ENCODE assay signal across 16 cellular contexts in the genomic region with DNA sequence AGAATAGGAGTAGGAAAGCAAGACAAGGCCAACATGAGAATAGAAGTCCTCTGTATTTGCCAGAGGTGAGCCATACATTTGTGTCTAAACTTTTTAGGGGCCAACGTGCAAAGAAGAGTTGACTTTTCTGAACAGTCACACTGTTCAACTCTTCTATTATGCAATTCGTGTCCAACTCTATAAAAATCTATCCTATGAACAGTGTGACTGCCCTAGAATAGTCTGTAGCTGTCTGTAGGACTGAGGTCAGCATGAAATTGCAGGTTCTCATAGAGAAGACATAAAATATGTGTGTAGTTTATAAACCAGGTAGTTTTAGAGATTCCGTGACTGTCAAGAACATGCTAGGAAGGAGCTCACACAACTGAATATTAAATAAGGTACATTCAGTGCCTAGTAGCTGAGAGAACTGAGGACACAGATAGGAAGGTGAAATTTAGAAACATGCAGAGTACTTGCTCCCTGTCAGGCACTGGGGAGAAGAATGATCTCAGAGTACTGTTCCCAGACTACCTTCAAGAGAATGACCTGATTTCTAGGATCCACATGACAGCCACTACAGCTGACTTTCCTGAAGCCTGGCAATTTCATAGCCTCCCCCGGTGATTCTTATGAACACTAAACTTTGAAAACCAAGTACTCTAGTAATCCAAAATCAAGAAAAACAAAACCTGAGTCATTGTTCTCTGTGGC.
DNase-seq lines count a peak whose midpoint lies in the region; ATAC-seq, FAIRE-seq and TF ChIP-seq lines count a peak whose summit lies in the region.
"Had no signal": no experiment of that assay in that cellular context is flagged by ENCODE, and none has a peak within 500 bp of the region (broad histone marks: within the 10 kb centered on the region; RNA-seq: fewer than 3 reads in every experiment).

No MANE protein-coding gene starts in this region.

- WGBS in HepG2 (ENCODE audit: low lambda C conversion rate): 57% methylated on average over 4 of the region's 4 CpGs
- 80% methylated on average over 4 of the region's 4 CpGs for WGBS in right lobe of liver (ENCODE audit: insufficient coverage, low coverage, low lambda C conversion rate, missing lambda C conversion rate)

- TF ChIP-seq RAD21 in HepG2 (CRISPR knock-in tag; IDR thresholded peaks at IDR 0.05): no peak

- BruUV-seq in HepG2 (replicated peaks; lab: Mats Ljungman, UMichigan): no TSS peak

- peaks cover 0 to 2% (median 0%) of the 10 kb centered on the region in 11 donors for H3K9me3 Mint-ChIP-seq in naive thymus-derived CD4-positive, alpha-beta T cell

- no peak for ATAC-seq in HepG2
- no peak for ATAC-seq in right lobe of liver
- ATAC-seq in Right ventricle myocardium superior (ENCODE audit: poor library complexity): peak; percentile 95
- ATAC-seq in naive thymus-derived CD4-positive, alpha-beta T cell: no peak
- no peak for ATAC-seq in GM18868 (IDR thresholded peaks at IDR 0.05; ENCODE audit: unreplicated experiment)

- no peak overlapping the region for H3K9ac ChIP-seq in HepG2 (ENCODE audit: insufficient read depth, low read depth, low read length)
- H3K9ac ChIP-seq: BLaER1 treated with 17β-estradiol and CSF1 and Interleukin-3, amounts not matched to agents 10 nM and 100 nM had no signal

- TF ChIP-seq CTCF in HepG2 (CRISPR knock-in tag; IDR thresholded peaks at IDR 0.05) (no peak), right lobe of liver (IDR thresholded peaks at IDR 0.05) (no peak)

- DNase-seq in HepG2 (ENCODE audit: low spot score) (no peak), right lobe of liver (no peak), Right ventricle myocardium superior (no peak), midbrain (lab: John Stamatoyannopoulos, UW) (peak; percentile 11), hepatic stellate cell (ENCODE audit: low spot score) (no peak), NCI-H1092 treated with DMSO at 0.1 percent for 48 hours (lab: John Stamatoyannopoulos, UW) (no peak)
- DNase-seq in naive thymus-derived CD4-positive, alpha-beta T cell: no peak
- DNase-seq: 8988T, H7, NCI-H1436, NCI-H2029 treated with DMSO at 0.1 percent for 48 hours, NCI-H524, Peyer's patch, SHP77 treated with DMSO at 0.1 percent for 48 hours had no signal

- H3K4me1 Mint-ChIP-seq in naive thymus-derived CD4-positive, alpha-beta T cell: peaks cover 0 to 4% (median 0%) of the 10 kb centered on the region in 7 donors

- CTCF ChIA-PET in HepG2 (lab: Yijun Ruan, JAX; ENCODE audit: low intra/inter-chr PET ratio, low total read pairs): no interaction called here
- CTCF ChIA-PET in naive thymus-derived CD4-positive, alpha-beta T cell (lab: Charles Lee): no interaction called here

- TF ChIP-seq POLR2A in HepG2 (IDR thresholded peaks at IDR 0.05; ENCODE audit: insufficient read depth in 1 of 2, low read depth in 2 of 2, low read length in 2 of 2) (no peak), right lobe of liver (IDR thresholded peaks at IDR 0.05) (no peak)

- H3K4me3 Mint-ChIP-seq in naive thymus-derived CD4-positive, alpha-beta T cell: no peak overlapping the region

- no peaks in the 10 kb centered on the region for H3K36me3 ChIP-seq in HepG2 (replicated peaks in 1 of 2; ENCODE audit: control insufficient read depth in 1 of 2, insufficient read depth in 2 of 2, low read length in 2 of 2)
- no peaks in the 10 kb centered on the region for H3K36me3 ChIP-seq in right lobe of liver
- H3K36me3 ChIP-seq in naive thymus-derived CD4-positive, alpha-beta T cell (ENCODE audit: control insufficient read depth in 2 of 3, insufficient read depth in 3 of 3, low read length in 3 of 3): no peaks in the 10 kb centered on the region
- H3K36me3 ChIP-seq: Peyer's patch had no signal

- TF ChIP-seq EP300 in HepG2 (IDR thresholded peaks at IDR 0.05; ENCODE audit: low read depth in 2 of 2, low read length in 2 of 2): no peak
- TF ChIP-seq EP300 in HepG2 (CRISPR knock-in tag; IDR thresholded peaks at IDR 0.05; ENCODE audit: borderline replicate concordance): no peak

- intact Hi-C loops in HepG2 (cut with micrococcal nuclease; ENCODE audit: unreplicated experiment) (no loop called here), right lobe of liver (cut with DNase I) (no loop called here), Right ventricle myocardium superior (cut with DNase I) (no loop called here)
- intact Hi-C loops in naive thymus-derived CD4-positive, alpha-beta T cell (cut with micrococcal nuclease): no loop called here

- in situ Hi-C loops in HepG2 (cut with HindIII; ENCODE audit: extremely low pct_ligation_motif_present, low pct_unique_long_range_greater_than_20kb): no loop called here

- H3K9me3 ChIP-seq in HepG2 (ENCODE audit: low read length): no peaks in the 10 kb centered on the region
- no peaks in the 10 kb centered on the region for H3K9me3 ChIP-seq in right lobe of liver
- no peaks in the 10 kb centered on the region for H3K9me3 ChIP-seq in naive thymus-derived CD4-positive, alpha-beta T cell (ENCODE audit: control insufficient read depth in 2 of 3, low read length in 3 of 3)
- H3K9me3 ChIP-seq: BLaER1 treated with 17β-estradiol and CSF1 and Interleukin-3, amounts not matched to agents 10 nM and 100 nM; Peyer's patch had no signal

- no peaks in the 10 kb centered on the region for H3K27me3 ChIP-seq in HepG2 (ENCODE audit: control insufficient read depth in 1 of 2, insufficient read depth in 2 of 2, low read length in 2 of 2)
- H3K27me3 ChIP-seq in right lobe of liver: no peaks in the 10 kb centered on the region
- no peaks in the 10 kb centered on the region for H3K27me3 ChIP-seq in naive thymus-derived CD4-positive, alpha-beta T cell (ENCODE audit: control insufficient read depth in 2 of 2, insufficient read depth in 2 of 2, low read length in 2 of 2)
- H3K27me3 ChIP-seq: BLaER1 treated with 17β-estradiol and CSF1 and Interleukin-3, amounts not matched to agents 10 nM and 100 nM; Peyer's patch had no signal

- H3K27ac Mint-ChIP-seq in naive thymus-derived CD4-positive, alpha-beta T cell: no peak overlapping the region

- no peaks in the 10 kb centered on the region for H3K79me2 ChIP-seq in HepG2 (ENCODE audit: insufficient read depth, low read length)

- H3K4me3 ChIP-seq in HepG2 (replicated peaks in 1 of 3; ENCODE audit: insufficient read depth in 1 of 3, low read depth in 2 of 3, low read length in 3 of 3) (no peak overlapping the region), right lobe of liver (no peak overlapping the region)
- H3K4me3 ChIP-seq in naive thymus-derived CD4-positive, alpha-beta T cell (ENCODE audit: low read length): no peak overlapping the region
- H3K4me3 ChIP-seq: BLaER1 treated with 17β-estradiol and CSF1 and Interleukin-3, amounts not matched to agents 10 nM and 100 nM; Peyer's patch had no signal

- no peaks in the 10 kb centered on the region for H3K4me1 ChIP-seq in HepG2 (ENCODE audit: insufficient read depth, low read length)
- peaks cover 0 to 4% (median 0%) of the 10 kb centered on the region in 4 donors for H3K4me1 ChIP-seq in right lobe of liver
- no peaks in the 10 kb centered on the region for H3K4me1 ChIP-seq in naive thymus-derived CD4-positive, alpha-beta T cell (ENCODE audit: control insufficient read depth in 2 of 2, insufficient read depth in 2 of 2, low read length in 2 of 2)
- H3K4me1 ChIP-seq: BLaER1 treated with 17β-estradiol and CSF1 and Interleukin-3, amounts not matched to agents 10 nM and 100 nM; Peyer's patch had no signal

- H3K27ac ChIP-seq in HepG2 (ENCODE audit: extremely low read length, insufficient read depth, low read length): no peak overlapping the region
- H3K27ac ChIP-seq in right lobe of liver: no peak overlapping the region
- no peak overlapping the region for H3K27ac ChIP-seq in naive thymus-derived CD4-positive, alpha-beta T cell (ENCODE audit: low read depth, low read length)
- H3K27ac ChIP-seq: BLaER1 treated with 17β-estradiol and CSF1 and Interleukin-3, amounts not matched to agents 10 nM and 100 nM; Peyer's patch had no signal

- H3K36me3 Mint-ChIP-seq in naive thymus-derived CD4-positive, alpha-beta T cell: peaks cover 2 to 54% (median 39%) of the 10 kb centered on the region in 5 donors

- POLR2A ChIA-PET in HepG2 (lab: Yijun Ruan, JAX): no interaction called here
- POLR2A ChIA-PET in naive thymus-derived CD4-positive, alpha-beta T cell (lab: Charles Lee): no interaction called here

- no peaks in the 10 kb centered on the region for H4K20me1 ChIP-seq in HepG2 (ENCODE audit: insufficient read depth, low read length)
- H4K20me1 ChIP-seq: BLaER1 treated with 17β-estradiol and CSF1 and Interleukin-3, amounts not matched to agents 10 nM and 100 nM had no signal

- no peak overlapping the region for H2AFZ ChIP-seq in HepG2 (ENCODE audit: low read length)

- no peak for FAIRE-seq in HepG2 (lab: Jason Lieb, UNC)

- no peaks in the 10 kb centered on the region for H3K27me3 Mint-ChIP-seq in naive thymus-derived CD4-positive, alpha-beta T cell

- H3K4me2 ChIP-seq in HepG2 (ENCODE audit: low read depth, low read length): no peak overlapping the region
- H3K4me2 ChIP-seq: BLaER1 treated with 17β-estradiol and CSF1 and Interleukin-3, amounts not matched to agents 10 nM and 100 nM had no signal

TF ChIP-seq in HepG2, 621 proteins besides CTCF, POLR2A, EP300 and RAD21:
- 0 out of 2 replicates have a peak, but pooled peaks have one; percentile 19 for TF ChIP-seq CEBPG (CRISPR knock-in tag; IDR thresholded peaks at IDR 0.05)
- no peak for TF ChIP-seq ZKSCAN8 (CRISPR knock-in tag; IDR thresholded peaks at IDR 0.05; ENCODE audit: borderline replicate concordance)
